In the genomic region with DNA sequence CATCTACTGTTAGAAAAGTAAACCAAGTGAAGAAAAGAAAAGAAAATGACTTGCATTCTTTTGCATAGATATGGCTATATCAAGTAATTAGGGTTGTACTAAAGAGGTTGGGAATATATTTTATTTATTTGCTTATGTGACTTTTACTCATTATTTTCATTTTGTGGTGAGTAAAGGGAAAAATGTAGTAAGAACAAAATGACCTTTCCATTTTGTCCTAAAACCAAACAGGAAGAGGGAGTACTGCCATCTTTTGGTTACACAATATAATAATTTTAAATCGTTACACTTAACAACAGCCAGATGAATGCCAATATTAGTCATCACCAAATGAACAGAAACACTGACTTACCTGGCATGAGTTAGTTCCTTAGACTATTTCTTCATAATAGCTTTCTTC, we compare ENCODE assay signal across 8 cellular contexts. TPM values are rescaled to one million over a fixed set of nuclear protein-coding genes. Genes with fewer than 3 reads are reported as not detected.
A peak's percentile ranks its signal among the peaks of the same experiment; 100 is the strongest.
DNase-seq lines count a peak whose midpoint lies in the region; ATAC-seq and TF ChIP-seq lines count a peak whose summit lies in the region.

No MANE protein-coding gene starts in this region.

- peaks cover 0 to 3% of the 10 kb centered on the region in 2 donors for H3K9me3 Mint-ChIP-seq in natural killer cell
- peaks cover 6% of the 10 kb centered on the region for H3K9me3 Mint-ChIP-seq in natural killer cell treated with Interleukin-12 subunit alpha and Interleukin-12 subunit beta and Interleukin-15 and Interleukin-18, amount 100 ng/mL, for 72 hours
- peaks cover 2 to 20% (median 16%) of the 10 kb centered on the region in 8 donors for H3K9me3 Mint-ChIP-seq in CD4-positive, alpha-beta memory T cell

- TF ChIP-seq POLR2A in adrenal gland (IDR thresholded peaks at IDR 0.05): no peak
- TF ChIP-seq POLR2A in right lobe of liver (IDR thresholded peaks at IDR 0.05): no peak

- no peak overlapping the region for H3K4me3 ChIP-seq in adrenal gland
- H3K4me3 ChIP-seq in right lobe of liver: no peak overlapping the region
- H3K4me3 ChIP-seq in CD4-positive, alpha-beta memory T cell (ENCODE audit: low read length in 2 of 2): no peak overlapping the region

- TF ChIP-seq CTCF in adrenal gland (IDR thresholded peaks at IDR 0.05): peak in 4 of 6 experiments; percentile 6 to 37 (median 31)
- TF ChIP-seq CTCF in right lobe of liver (IDR thresholded peaks at IDR 0.05): peak in 3 of 4 donors; percentile 27 to 38 (median 31)
- TF ChIP-seq CTCF in natural killer cell (IDR thresholded peaks at IDR 0.05): no peak

- no peaks in the 10 kb centered on the region for H3K4me1 Mint-ChIP-seq in natural killer cell
- no peaks in the 10 kb centered on the region for H3K4me1 Mint-ChIP-seq in natural killer cell treated with Interleukin-12 subunit alpha and Interleukin-12 subunit beta and Interleukin-15 and Interleukin-18, amount 100 ng/mL, for 72 hours (ENCODE audit: low read depth in 2 of 2)
- no peaks in the 10 kb centered on the region for H3K4me1 Mint-ChIP-seq in CD4-positive, alpha-beta memory T cell

- in situ Hi-C loops in G401 (cut with HindIII; ENCODE audit: low sequenced_read_pairs): no loop called here

- ATAC-seq in HG03565 (IDR thresholded peaks at IDR 0.05; ENCODE audit: unreplicated experiment) (peak; percentile 70), right lobe of liver (peak; percentile 57 to 90 (median 80)), natural killer cell (no peak)
- no peak for ATAC-seq in natural killer cell treated with Interleukin-12 subunit alpha and Interleukin-12 subunit beta and Interleukin-15 and Interleukin-18, amount 100 ng/mL, for 72 hours

- intact Hi-C loops in adrenal gland (cut with DNase I): loop anchor here in 1 of 2 donors (10.0 kb wide), 1 partner anchor 350 kb away; a partner anchor contains a TSS
- intact Hi-C loops in right lobe of liver (cut with DNase I): loop anchor here in 1 of 2 donors (10.0 kb wide), 1 partner anchor 60 kb away; no protein-coding TSS in a partner anchor
- intact Hi-C loops in natural killer cell (cut with micrococcal nuclease): no loop called here
- intact Hi-C loops in CD4-positive, alpha-beta memory T cell (cut with micrococcal nuclease): no loop called here

- H3K27ac Mint-ChIP-seq in natural killer cell: no peak overlapping the region
- no peak overlapping the region for H3K27ac Mint-ChIP-seq in natural killer cell treated with Interleukin-12 subunit alpha and Interleukin-12 subunit beta and Interleukin-15 and Interleukin-18, amount 100 ng/mL, for 72 hours
- peak overlapping the region in 1 of 7 donors; percentile 25 for H3K27ac Mint-ChIP-seq in CD4-positive, alpha-beta memory T cell

- H3K9me3 ChIP-seq in adrenal gland (replicated peaks in 1 of 3) (no peaks in the 10 kb centered on the region), right lobe of liver (no peaks in the 10 kb centered on the region)
- H3K9me3 ChIP-seq in CD4-positive, alpha-beta memory T cell (ENCODE audit: control insufficient read depth in 1 of 2, low read length in 2 of 2): no peaks in the 10 kb centered on the region

- 0 to 3% (median 1%) methylated on average over 1 of the region's 1 CpG for WGBS in adrenal gland, 4 donors
- WGBS in right lobe of liver (ENCODE audit: insufficient coverage, low coverage, low lambda C conversion rate, missing lambda C conversion rate): 0% methylated on average over 1 of the region's 1 CpG

- no peak overlapping the region for H3K4me3 Mint-ChIP-seq in natural killer cell
- no peak overlapping the region for H3K4me3 Mint-ChIP-seq in natural killer cell treated with Interleukin-12 subunit alpha and Interleukin-12 subunit beta and Interleukin-15 and Interleukin-18, amount 100 ng/mL, for 72 hours
- no peak overlapping the region for H3K4me3 Mint-ChIP-seq in CD4-positive, alpha-beta memory T cell

- POLR2A ChIA-PET in CD4-positive, alpha-beta memory T cell (lab: Charles Lee; ENCODE audit: partially characterized antibody): no interaction called here

- H3K4me1 ChIP-seq in adrenal gland (replicated peaks in 1 of 2) (peaks cover 0 to 10% of the 10 kb centered on the region in 2 donors), right lobe of liver (peaks cover 0 to 8% (median 4%) of the 10 kb centered on the region in 4 donors)
- H3K4me1 ChIP-seq in CD4-positive, alpha-beta memory T cell (ENCODE audit: insufficient read depth, low read length): no peaks in the 10 kb centered on the region

- DNase-seq in G401 (ENCODE audit: low spot score): peak; percentile 73
- DNase-seq in adrenal gland: no peak
- no peak for DNase-seq in right lobe of liver
- DNase-seq in natural killer cell: no peak
- no peak for DNase-seq in activated CD4-positive, alpha-beta T cell treated with anti-CD3 and anti-CD28 coated beads, Interleukin-2, amount 50 U/mL, for 4 hours
- no peak for DNase-seq in natural killer cell treated with Interleukin-12 subunit alpha and Interleukin-12 subunit beta and Interleukin-15 and Interleukin-18, amount 100 ng/mL, for 72 hours (ENCODE audit: low spot score)
- no peak for DNase-seq in CD4-positive, alpha-beta memory T cell

- H3K36me3 ChIP-seq in adrenal gland (replicated peaks in 1 of 2): no peaks in the 10 kb centered on the region
- H3K36me3 ChIP-seq in right lobe of liver: no peaks in the 10 kb centered on the region
- no peaks in the 10 kb centered on the region for H3K36me3 ChIP-seq in CD4-positive, alpha-beta memory T cell (ENCODE audit: insufficient read depth, low read length)

- H3K27ac ChIP-seq in adrenal gland (no peak overlapping the region), right lobe of liver (no peak overlapping the region)
- no peak overlapping the region for H3K27ac ChIP-seq in CD4-positive, alpha-beta memory T cell (ENCODE audit: low read depth, low read length)

- CTCF ChIA-PET in CD4-positive, alpha-beta memory T cell (lab: Charles Lee; ENCODE audit: partially characterized antibody): no interaction called here

- no peaks in the 10 kb centered on the region for H3K27me3 Mint-ChIP-seq in natural killer cell (ENCODE audit: low read depth in 2 of 2)
- peaks cover 2 to 13% of the 10 kb centered on the region in 2 donors for H3K27me3 Mint-ChIP-seq in natural killer cell treated with Interleukin-12 subunit alpha and Interleukin-12 subunit beta and Interleukin-15 and Interleukin-18, amount 100 ng/mL, for 72 hours
- peaks cover 0 to 5% of the 10 kb centered on the region in 2 donors for H3K27me3 Mint-ChIP-seq in CD4-positive, alpha-beta memory T cell

- no peaks in the 10 kb centered on the region for H3K36me3 Mint-ChIP-seq in natural killer cell
- peaks cover 8% of the 10 kb centered on the region for H3K36me3 Mint-ChIP-seq in natural killer cell treated with Interleukin-12 subunit alpha and Interleukin-12 subunit beta and Interleukin-15 and Interleukin-18, amount 100 ng/mL, for 72 hours
- peaks cover 0 to 3% of the 10 kb centered on the region in 2 donors for H3K36me3 Mint-ChIP-seq in CD4-positive, alpha-beta memory T cell

- no peaks in the 10 kb centered on the region for H3K27me3 ChIP-seq in adrenal gland
- H3K27me3 ChIP-seq in right lobe of liver: no peaks in the 10 kb centered on the region
- no peaks in the 10 kb centered on the region for H3K27me3 ChIP-seq in CD4-positive, alpha-beta memory T cell (ENCODE audit: insufficient read depth, low read length)

RNA-seq across cellular contexts. Expression of a gene that starts 47.3 kb away (rescaled TPM):
- 221 and 286 TPM in 2 replicates for total RNA-seq in G401 (2014; rRNA removed; shearing (Covaris generic))
- 100 to 1,000 TPM; 130 to 250 (median 182) TPM for total RNA-seq in adrenal gland
- polyA plus RNA-seq in adrenal gland: 100 to 1,000 TPM; 347 to 569 (median 420) TPM
- total RNA-seq in right lobe of liver: 100 to 1,000 TPM; 164 to 236 (median 183) TPM
- total RNA-seq in natural killer cell: 100 to 1,000 TPM; 137 to 188 (median 154) TPM
- 100 to 1,000 TPM; 276 to 295 TPM for total RNA-seq in natural killer cell treated with Interleukin-12 subunit alpha and Interleukin-12 subunit beta and Interleukin-15 and Interleukin-18, amount 100 ng/mL, for 72 hours
- 100 to 1,000 TPM; 135 TPM for total RNA-seq in CD4-positive, alpha-beta memory T cell
- 100 to 1,000 TPM; 213 to 281 TPM for polyA plus RNA-seq in CD4-positive, alpha-beta memory T cell

Comparison
In these comparisons a context has a peak if more than half of its experiments do, and no peak if none do; other contexts are left out.
1. ATAC-seq: peak in HG03565 (single experiment) and right lobe of liver (4 of 4); none in natural killer cell (0 of 3) and natural killer cell treated with Interleukin-12 subunit alpha and Interleukin-12 subunit beta and Interleukin-15 and Interleukin-18, amount 100 ng/mL, for 72 hours (0 of 2).